ENCODE assay signal across 14 cellular contexts in genomic region chr22:49784987-49785614, GRCh38.
"Had no signal": no experiment of that assay in that cellular context is flagged by ENCODE, and none has a peak within 500 bp of the region (broad histone marks: within the 10 kb centered on the region; RNA-seq: fewer than 3 reads in every experiment).

No MANE protein-coding gene starts in this region.

- DNase-seq: activated CD4-positive, alpha-beta T cell treated with anti-CD3 and anti-CD28 coated beads, Interleukin-2, amount 50 U/mL, for 1 hour; activated effector memory CD4-positive, alpha-beta T cell treated with anti-CD3 and anti-CD28 coated beads, Interleukin-2, amount 50 U/mL, for 16 hours; activated T-cell treated with anti-CD3 and anti-CD28 coated beads, Interleukin-2, amount 50 U/mL, for 1 hour; colonic mucosa; foreskin fibroblast; stimulated activated CD4-positive, alpha-beta T cell treated with anti-CD3 and anti-CD28 coated beads, Interleukin-4, amount 100 ng/mL, for 24 hours; stimulated activated naive CD8-positive, alpha-beta T cell treated with anti-CD3 and anti-CD28 coated beads, Interleukin-15, Interleukin-2, amounts not matched to agents 100 U/mL and 50 U/mL, for 24 hours; T1000; transverse colon had no signal

- H3K27ac Mint-ChIP-seq: activated naive CD4-positive, alpha-beta T cell treated with anti-CD3 and anti-CD28 coated beads, Interleukin-2, amount 50 U/mL, for 72 hours; mesothelial cell of epicardium had no signal

- H3K4me3 Mint-ChIP-seq: mesothelial cell of epicardium, neural crest cell had no signal

- H3K9me3 Mint-ChIP-seq: activated naive CD4-positive, alpha-beta T cell treated with anti-CD3 and anti-CD28 coated beads, Interleukin-2, amount 50 U/mL, for 72 hours; mesothelial cell of epicardium; neural crest cell had no signal

- H3K9me3 ChIP-seq: colonic mucosa, ovary, transverse colon had no signal

- ATAC-seq: activated CD4-positive, CD25-positive, alpha-beta regulatory T cell treated with anti-CD3 and anti-CD28 coated beads, Interleukin-2, amount 50 U/mL, for 24 hours; activated naive CD4-positive, alpha-beta T cell treated with anti-CD3 and anti-CD28 coated beads, Interleukin-2, amount 50 U/mL, for 72 hours; stimulated activated naive CD8-positive, alpha-beta T cell treated with anti-CD3 and anti-CD28 coated beads, Interleukin-15, Interleukin-2, amounts not matched to agents 100 U/mL and 50 U/mL, for 24 hours had no signal
